Comparison of ENCODE assay signal across 1 cellular context in the genomic region with DNA sequence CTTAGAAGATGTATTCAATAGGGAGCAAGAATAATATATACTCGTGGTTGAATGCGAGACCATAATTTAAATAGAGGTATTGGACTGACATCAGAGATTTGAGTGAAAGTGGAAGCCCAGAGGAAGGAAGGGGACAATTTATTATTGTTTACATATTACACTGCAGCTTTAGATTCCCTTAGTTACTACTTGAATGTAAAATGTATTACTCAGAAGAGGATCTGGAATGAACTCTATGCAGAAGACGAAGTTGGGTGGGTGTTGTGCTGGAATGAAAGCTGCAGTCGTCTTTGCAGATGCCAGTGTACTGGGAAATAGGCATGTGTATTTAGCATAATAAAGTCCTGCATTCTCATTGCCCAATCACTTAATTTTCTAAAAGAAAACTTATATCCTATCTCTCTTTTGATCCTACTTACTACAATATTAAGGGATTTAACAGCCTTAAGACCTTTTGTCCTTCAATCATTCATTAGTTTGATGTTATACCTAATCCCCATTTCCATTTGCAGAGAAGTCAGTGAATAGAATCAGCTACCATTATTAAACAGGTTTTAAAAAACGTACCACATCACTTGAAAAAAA.
TF ChIP-seq lines count a peak whose summit lies in the region.

No MANE protein-coding gene starts in this region.

TF ChIP-seq in WTC11, 78 proteins besides CTCF, POLR2A, EP300 and RAD21 (continued from another document):
- TF ChIP-seq, protein P1, sequence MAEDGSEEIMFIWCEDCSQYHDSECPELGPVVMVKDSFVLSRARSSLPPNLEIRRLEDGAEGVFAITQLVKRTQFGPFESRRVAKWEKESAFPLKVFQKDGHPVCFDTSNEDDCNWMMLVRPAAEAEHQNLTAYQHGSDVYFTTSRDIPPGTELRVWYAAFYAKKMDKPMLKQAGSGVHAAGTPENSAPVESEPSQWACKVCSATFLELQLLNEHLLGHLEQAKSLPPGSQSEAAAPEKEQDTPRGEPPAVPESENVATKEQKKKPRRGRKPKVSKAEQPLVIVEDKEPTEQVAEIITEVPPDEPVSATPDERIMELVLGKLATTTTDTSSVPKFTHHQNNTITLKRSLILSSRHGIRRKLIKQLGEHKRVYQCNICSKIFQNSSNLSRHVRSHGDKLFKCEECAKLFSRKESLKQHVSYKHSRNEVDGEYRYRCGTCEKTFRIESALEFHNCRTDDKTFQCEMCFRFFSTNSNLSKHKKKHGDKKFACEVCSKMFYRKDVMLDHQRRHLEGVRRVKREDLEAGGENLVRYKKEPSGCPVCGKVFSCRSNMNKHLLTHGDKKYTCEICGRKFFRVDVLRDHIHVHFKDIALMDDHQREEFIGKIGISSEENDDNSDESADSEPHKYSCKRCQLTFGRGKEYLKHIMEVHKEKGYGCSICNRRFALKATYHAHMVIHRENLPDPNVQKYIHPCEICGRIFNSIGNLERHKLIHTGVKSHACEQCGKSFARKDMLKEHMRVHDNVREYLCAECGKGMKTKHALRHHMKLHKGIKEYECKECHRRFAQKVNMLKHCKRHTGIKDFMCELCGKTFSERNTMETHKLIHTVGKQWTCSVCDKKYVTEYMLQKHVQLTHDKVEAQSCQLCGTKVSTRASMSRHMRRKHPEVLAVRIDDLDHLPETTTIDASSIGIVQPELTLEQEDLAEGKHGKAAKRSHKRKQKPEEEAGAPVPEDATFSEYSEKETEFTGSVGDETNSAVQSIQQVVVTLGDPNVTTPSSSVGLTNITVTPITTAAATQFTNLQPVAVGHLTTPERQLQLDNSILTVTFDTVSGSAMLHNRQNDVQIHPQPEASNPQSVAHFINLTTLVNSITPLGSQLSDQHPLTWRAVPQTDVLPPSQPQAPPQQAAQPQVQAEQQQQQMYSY (CRISPR knock-in tag; IDR thresholded peaks at IDR 0.05), result no peak
- TF ChIP-seq, protein P2, sequence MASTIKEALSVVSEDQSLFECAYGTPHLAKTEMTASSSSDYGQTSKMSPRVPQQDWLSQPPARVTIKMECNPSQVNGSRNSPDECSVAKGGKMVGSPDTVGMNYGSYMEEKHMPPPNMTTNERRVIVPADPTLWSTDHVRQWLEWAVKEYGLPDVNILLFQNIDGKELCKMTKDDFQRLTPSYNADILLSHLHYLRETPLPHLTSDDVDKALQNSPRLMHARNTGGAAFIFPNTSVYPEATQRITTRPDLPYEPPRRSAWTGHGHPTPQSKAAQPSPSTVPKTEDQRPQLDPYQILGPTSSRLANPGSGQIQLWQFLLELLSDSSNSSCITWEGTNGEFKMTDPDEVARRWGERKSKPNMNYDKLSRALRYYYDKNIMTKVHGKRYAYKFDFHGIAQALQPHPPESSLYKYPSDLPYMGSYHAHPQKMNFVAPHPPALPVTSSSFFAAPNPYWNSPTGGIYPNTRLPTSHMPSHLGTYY (CRISPR knock-in tag; IDR thresholded peaks at IDR 0.05), result no peak
- TF ChIP-seq, protein P3, sequence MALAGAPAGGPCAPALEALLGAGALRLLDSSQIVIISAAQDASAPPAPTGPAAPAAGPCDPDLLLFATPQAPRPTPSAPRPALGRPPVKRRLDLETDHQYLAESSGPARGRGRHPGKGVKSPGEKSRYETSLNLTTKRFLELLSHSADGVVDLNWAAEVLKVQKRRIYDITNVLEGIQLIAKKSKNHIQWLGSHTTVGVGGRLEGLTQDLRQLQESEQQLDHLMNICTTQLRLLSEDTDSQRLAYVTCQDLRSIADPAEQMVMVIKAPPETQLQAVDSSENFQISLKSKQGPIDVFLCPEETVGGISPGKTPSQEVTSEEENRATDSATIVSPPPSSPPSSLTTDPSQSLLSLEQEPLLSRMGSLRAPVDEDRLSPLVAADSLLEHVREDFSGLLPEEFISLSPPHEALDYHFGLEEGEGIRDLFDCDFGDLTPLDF (CRISPR knock-in tag; IDR thresholded peaks at IDR 0.05), result no peak
- TF ChIP-seq ZNF263 (CRISPR knock-in tag; IDR thresholded peaks at IDR 0.05; ENCODE audit: low read depth) (no peak), RORB (CRISPR knock-in tag; IDR thresholded peaks at IDR 0.05) (no peak), KAT7 (CRISPR knock-in tag; IDR thresholded peaks at IDR 0.05; ENCODE audit: borderline replicate concordance) (no peak)
- TF ChIP-seq, protein P4, sequence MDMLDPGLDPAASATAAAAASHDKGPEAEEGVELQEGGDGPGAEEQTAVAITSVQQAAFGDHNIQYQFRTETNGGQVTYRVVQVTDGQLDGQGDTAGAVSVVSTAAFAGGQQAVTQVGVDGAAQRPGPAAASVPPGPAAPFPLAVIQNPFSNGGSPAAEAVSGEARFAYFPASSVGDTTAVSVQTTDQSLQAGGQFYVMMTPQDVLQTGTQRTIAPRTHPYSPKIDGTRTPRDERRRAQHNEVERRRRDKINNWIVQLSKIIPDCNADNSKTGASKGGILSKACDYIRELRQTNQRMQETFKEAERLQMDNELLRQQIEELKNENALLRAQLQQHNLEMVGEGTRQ (CRISPR knock-in tag; IDR thresholded peaks at IDR 0.05), result no peak
- TF ChIP-seq, protein P5, sequence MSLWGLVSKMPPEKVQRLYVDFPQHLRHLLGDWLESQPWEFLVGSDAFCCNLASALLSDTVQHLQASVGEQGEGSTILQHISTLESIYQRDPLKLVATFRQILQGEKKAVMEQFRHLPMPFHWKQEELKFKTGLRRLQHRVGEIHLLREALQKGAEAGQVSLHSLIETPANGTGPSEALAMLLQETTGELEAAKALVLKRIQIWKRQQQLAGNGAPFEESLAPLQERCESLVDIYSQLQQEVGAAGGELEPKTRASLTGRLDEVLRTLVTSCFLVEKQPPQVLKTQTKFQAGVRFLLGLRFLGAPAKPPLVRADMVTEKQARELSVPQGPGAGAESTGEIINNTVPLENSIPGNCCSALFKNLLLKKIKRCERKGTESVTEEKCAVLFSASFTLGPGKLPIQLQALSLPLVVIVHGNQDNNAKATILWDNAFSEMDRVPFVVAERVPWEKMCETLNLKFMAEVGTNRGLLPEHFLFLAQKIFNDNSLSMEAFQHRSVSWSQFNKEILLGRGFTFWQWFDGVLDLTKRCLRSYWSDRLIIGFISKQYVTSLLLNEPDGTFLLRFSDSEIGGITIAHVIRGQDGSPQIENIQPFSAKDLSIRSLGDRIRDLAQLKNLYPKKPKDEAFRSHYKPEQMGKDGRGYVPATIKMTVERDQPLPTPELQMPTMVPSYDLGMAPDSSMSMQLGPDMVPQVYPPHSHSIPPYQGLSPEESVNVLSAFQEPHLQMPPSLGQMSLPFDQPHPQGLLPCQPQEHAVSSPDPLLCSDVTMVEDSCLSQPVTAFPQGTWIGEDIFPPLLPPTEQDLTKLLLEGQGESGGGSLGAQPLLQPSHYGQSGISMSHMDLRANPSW (CRISPR knock-in tag; conservative IDR thresholded peaks at IDR 0.05; ENCODE audit: low read depth), result no peak
- TF ChIP-seq, protein P6, sequence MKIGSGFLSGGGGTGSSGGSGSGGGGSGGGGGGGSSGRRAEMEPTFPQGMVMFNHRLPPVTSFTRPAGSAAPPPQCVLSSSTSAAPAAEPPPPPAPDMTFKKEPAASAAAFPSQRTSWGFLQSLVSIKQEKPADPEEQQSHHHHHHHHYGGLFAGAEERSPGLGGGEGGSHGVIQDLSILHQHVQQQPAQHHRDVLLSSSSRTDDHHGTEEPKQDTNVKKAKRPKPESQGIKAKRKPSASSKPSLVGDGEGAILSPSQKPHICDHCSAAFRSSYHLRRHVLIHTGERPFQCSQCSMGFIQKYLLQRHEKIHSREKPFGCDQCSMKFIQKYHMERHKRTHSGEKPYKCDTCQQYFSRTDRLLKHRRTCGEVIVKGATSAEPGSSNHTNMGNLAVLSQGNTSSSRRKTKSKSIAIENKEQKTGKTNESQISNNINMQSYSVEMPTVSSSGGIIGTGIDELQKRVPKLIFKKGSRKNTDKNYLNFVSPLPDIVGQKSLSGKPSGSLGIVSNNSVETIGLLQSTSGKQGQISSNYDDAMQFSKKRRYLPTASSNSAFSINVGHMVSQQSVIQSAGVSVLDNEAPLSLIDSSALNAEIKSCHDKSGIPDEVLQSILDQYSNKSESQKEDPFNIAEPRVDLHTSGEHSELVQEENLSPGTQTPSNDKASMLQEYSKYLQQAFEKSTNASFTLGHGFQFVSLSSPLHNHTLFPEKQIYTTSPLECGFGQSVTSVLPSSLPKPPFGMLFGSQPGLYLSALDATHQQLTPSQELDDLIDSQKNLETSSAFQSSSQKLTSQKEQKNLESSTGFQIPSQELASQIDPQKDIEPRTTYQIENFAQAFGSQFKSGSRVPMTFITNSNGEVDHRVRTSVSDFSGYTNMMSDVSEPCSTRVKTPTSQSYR (CRISPR knock-in tag; IDR thresholded peaks at IDR 0.05), result no peak
